10 cellular contexts compared by ENCODE assay signal in genomic region chr22:45804986-45805325, GRCh38.
A peak's percentile ranks its signal among the peaks of the same experiment; 100 is the strongest.
DNase-seq lines count a peak whose midpoint lies in the region; TF ChIP-seq lines count a peak whose summit lies in the region.
"Had no signal": no experiment of that assay in that cellular context is flagged by ENCODE, and none has a peak within 500 bp of the region (broad histone marks: within the 10 kb centered on the region; RNA-seq: fewer than 3 reads in every experiment).

No MANE protein-coding gene starts in this region.

- H3K36me3 ChIP-seq in adipocyte (ENCODE audit: control insufficient read depth, insufficient read depth, low read length, severe bottlenecking) = peaks cover 23% of the 10 kb centered on the region

- no peaks in the 10 kb centered on the region for H3K27me3 ChIP-seq in adipocyte (replicated peaks; ENCODE audit: control insufficient read depth, insufficient read depth, low read length)
- H3K27me3 ChIP-seq: body of pancreas had no signal

- H3K9ac ChIP-seq in adipocyte (ENCODE audit: low read length) = no peak overlapping the region

- DNase-seq in AG09319 (ENCODE audit: extremely low read depth, low read depth) (peak; percentile 85), LoVo (ENCODE audit: low spot score) (peak; percentile 75), adipocyte (ENCODE audit: low read depth) (peak; percentile 93), iris pigment epithelial cell (ENCODE audit: low read depth) (peak; percentile 99), nucleus accumbens (lab: John Stamatoyannopoulos, UW) (no peak), immature natural killer cell (no peak), DMS 273 treated with DMSO at 0.1 percent for 48 hours (lab: John Stamatoyannopoulos, UW) (no peak), NCI-H2029 treated with DMSO at 0.1 percent for 48 hours (lab: John Stamatoyannopoulos, UW) (no peak)
- DNase-seq: body of pancreas, Karpas-422 had no signal

- H3K27me3 Mint-ChIP-seq in immature natural killer cell (ENCODE audit: low read depth in 3 of 3) = peaks cover 0 to 2% (median 0%) of the 10 kb centered on the region in 3 donors

- no peak overlapping the region for H3K27ac Mint-ChIP-seq in immature natural killer cell

- no peak overlapping the region for H3K4me3 Mint-ChIP-seq in immature natural killer cell

- H3K4me1 ChIP-seq in adipocyte (ENCODE audit: control insufficient read depth, insufficient read depth, low read length) = peaks cover 15% of the 10 kb centered on the region
- H3K4me1 ChIP-seq: body of pancreas had no signal

- H3K36me3 Mint-ChIP-seq in immature natural killer cell = peaks cover 5 to 14% (median 11%) of the 10 kb centered on the region in 3 donors

- no peak overlapping the region for H3K4me3 ChIP-seq in adipocyte (ENCODE audit: low read length)
- H3K4me3 ChIP-seq: body of pancreas had no signal

- H3K9me3 ChIP-seq in adipocyte (ENCODE audit: control insufficient read depth, low read length) = no peaks in the 10 kb centered on the region
- H3K9me3 ChIP-seq: body of pancreas had no signal

- no peaks in the 10 kb centered on the region for H3K9me3 Mint-ChIP-seq in immature natural killer cell

- no peak for TF ChIP-seq CTCF in AG09319 (IDR thresholded peaks at IDR 0.05; ENCODE audit: low read depth, low read length)

- H3K4me1 Mint-ChIP-seq in immature natural killer cell = peaks cover 0 to 10% of the 10 kb centered on the region in 2 donors

Comparison
In these comparisons a context has a peak if more than half of its experiments do, and no peak if none do; other contexts are left out.
1. DNase-seq: peak in AG09319 (single experiment), LoVo (single experiment), adipocyte (single experiment) and iris pigment epithelial cell (single experiment); none in nucleus accumbens (0 of 56), immature natural killer cell (0 of 3), DMS 273 treated with DMSO at 0.1 percent for 48 hours (single experiment) and NCI-H2029 treated with DMSO at 0.1 percent for 48 hours (single experiment).